10 cellular contexts compared by ENCODE assay signal in the genomic region with DNA sequence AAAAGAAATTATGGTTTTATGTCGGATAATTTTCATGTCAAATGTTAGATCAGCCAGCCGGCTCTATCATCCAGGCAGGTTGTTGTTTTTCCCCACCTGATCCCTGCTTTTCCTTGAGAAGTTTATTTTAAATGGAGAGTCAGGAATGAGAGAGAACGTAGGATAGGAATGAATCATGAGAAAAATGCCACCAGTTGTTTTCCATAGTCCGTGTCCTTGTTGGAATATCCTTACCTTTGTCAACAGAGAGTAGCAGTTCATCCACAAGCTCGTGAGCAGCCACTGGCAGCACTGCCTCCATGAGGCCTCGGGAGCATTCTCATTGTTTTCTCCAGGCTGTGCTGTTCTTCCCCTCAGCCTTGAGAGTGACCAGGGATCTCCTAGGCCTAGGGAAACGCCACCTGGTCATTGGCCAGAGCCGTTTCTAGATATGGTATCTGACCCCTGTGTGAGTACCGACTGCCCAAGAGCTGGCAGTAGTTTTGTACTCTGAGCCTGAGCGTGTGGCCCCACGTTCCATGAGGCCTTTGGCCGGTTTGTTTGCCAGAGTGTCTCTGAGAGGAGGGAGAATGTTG.
DNase-seq lines count a peak whose midpoint lies in the region; ATAC-seq and TF ChIP-seq lines count a peak whose summit lies in the region.
"Had no signal": no experiment of that assay in that cellular context is flagged by ENCODE, and none has a peak within 500 bp of the region (broad histone marks: within the 10 kb centered on the region; RNA-seq: fewer than 3 reads in every experiment).

No MANE protein-coding gene starts in this region.

- no peaks in the 10 kb centered on the region for H3K9me3 ChIP-seq in esophagus muscularis mucosa
- no peaks in the 10 kb centered on the region for H3K9me3 ChIP-seq in mucosa of descending colon
- H3K9me3 ChIP-seq in CD4-positive, alpha-beta T cell (ENCODE audit: control insufficient read depth, low read length), result no peaks in the 10 kb centered on the region

- no peaks in the 10 kb centered on the region for H3K9me3 Mint-ChIP-seq in type B pancreatic cell
- no peaks in the 10 kb centered on the region for H3K9me3 Mint-ChIP-seq in CD4-positive, alpha-beta T cell
- H3K9me3 Mint-ChIP-seq: T-cell had no signal

- ATAC-seq in mucosa of descending colon, result peak; percentile 15
- no peak for ATAC-seq in CD4-positive, alpha-beta T cell (ENCODE audit: poor library complexity)
- ATAC-seq: T-cell had no signal

- TF ChIP-seq POLR2A in esophagus muscularis mucosa (IDR thresholded peaks at IDR 0.05; ENCODE audit: low read depth), result no peak

- peaks cover 44% of the 10 kb centered on the region for H3K36me3 Mint-ChIP-seq in type B pancreatic cell
- no peaks in the 10 kb centered on the region for H3K36me3 Mint-ChIP-seq in CD4-positive, alpha-beta T cell (ENCODE audit: low read depth)

- DNase-seq in DMS153 (lab: John Stamatoyannopoulos, UW) (peak; percentile 34), DMS153 treated with DMSO at 0.1 percent for 48 hours (lab: John Stamatoyannopoulos, UW; ENCODE audit: unreplicated experiment) (no peak), esophagus muscularis mucosa (ENCODE audit: extremely low spot score) (no peak), mucosa of descending colon (no peak), type B pancreatic cell (ENCODE audit: extremely low spot score, unreplicated experiment) (no peak), NCI-H1092 treated with DMSO at 0.1 percent for 48 hours (lab: John Stamatoyannopoulos, UW) (no peak)
- DNase-seq in stimulated activated CD8-positive, alpha-beta memory T cell treated with anti-CD3 and anti-CD28 coated beads, Interleukin-4, amount 100 ng/mL, for 48 hours, result no peak
- DNase-seq in CD4-positive, alpha-beta T cell, result no peak
- DNase-seq: activated gamma-delta T cell, T-cell had no signal

- no peak for TF ChIP-seq EP300 in esophagus muscularis mucosa (IDR thresholded peaks at IDR 0.05)

- CTCF ChIA-PET in CD4-positive, alpha-beta T cell (lab: Charles Lee), result no interaction called here

- POLR2A ChIA-PET in CD4-positive, alpha-beta T cell (lab: Charles Lee), result no interaction called here

- intact Hi-C loops in esophagus muscularis mucosa (cut with DNase I) (no loop called here), mucosa of descending colon (cut with DNase I, micrococcal nuclease) (loop anchor here in 1 of 2 donors (10.0 kb wide), 1 partner anchor 239 kb away; no protein-coding TSS in a partner anchor)
- intact Hi-C loops in CD4-positive, alpha-beta T cell (cut with DNase I, micrococcal nuclease), result no loop called here

- peak overlapping the region; percentile 91 for H3K27ac Mint-ChIP-seq in type B pancreatic cell
- no peak overlapping the region for H3K27ac Mint-ChIP-seq in CD4-positive, alpha-beta T cell
- H3K27ac Mint-ChIP-seq: T-cell had no signal

- 48% methylated on average over 10 of the region's 12 CpGs for WGBS in esophagus muscularis mucosa

- peaks cover 67% of the 10 kb centered on the region for H3K4me1 Mint-ChIP-seq in type B pancreatic cell (ENCODE audit: unreplicated experiment)
- H3K4me1 Mint-ChIP-seq in CD4-positive, alpha-beta T cell (ENCODE audit: low read depth), result no peaks in the 10 kb centered on the region
- H3K4me1 Mint-ChIP-seq: T-cell had no signal

- peak overlapping the region; percentile 53 for H3K4me3 Mint-ChIP-seq in type B pancreatic cell
- H3K4me3 Mint-ChIP-seq in CD4-positive, alpha-beta T cell, result no peak overlapping the region
- H3K4me3 Mint-ChIP-seq: T-cell had no signal

- peaks cover 90 to 100% (median 100%) of the 10 kb centered on the region in 4 donors for H3K4me1 ChIP-seq in esophagus muscularis mucosa
- peaks cover 28% of the 10 kb centered on the region for H3K4me1 ChIP-seq in mucosa of descending colon (ENCODE audit: low read depth)

- H3K27me3 ChIP-seq in esophagus muscularis mucosa, result no peaks in the 10 kb centered on the region
- no peaks in the 10 kb centered on the region for H3K27me3 ChIP-seq in CD4-positive, alpha-beta T cell (ENCODE audit: control insufficient read depth, insufficient read depth, low read length)

- H3K27ac ChIP-seq in esophagus muscularis mucosa (replicated peaks in 1 of 4), result peak overlapping the region; percentile 78 to 99 (median 88)
- no peak overlapping the region for H3K27ac ChIP-seq in CD4-positive, alpha-beta T cell (ENCODE audit: low read depth, low read length)

- H3K4me3 ChIP-seq in esophagus muscularis mucosa (peak overlapping the region; percentile 10 to 22 (median 18)), mucosa of descending colon (no peak overlapping the region)

- TF ChIP-seq CTCF in esophagus muscularis mucosa (IDR thresholded peaks at IDR 0.05) (no peak), mucosa of descending colon (IDR thresholded peaks at IDR 0.05) (no peak), type B pancreatic cell (conservative IDR thresholded peaks at IDR 0.05) (no peak)
- no peak for TF ChIP-seq CTCF in CD4-positive, alpha-beta T cell (IDR thresholded peaks at IDR 0.05)

- H3K27me3 Mint-ChIP-seq in type B pancreatic cell, result no peaks in the 10 kb centered on the region
- H3K27me3 Mint-ChIP-seq in CD4-positive, alpha-beta T cell, result no peaks in the 10 kb centered on the region
- H3K27me3 Mint-ChIP-seq: T-cell had no signal

- H3K36me3 ChIP-seq in esophagus muscularis mucosa (peaks cover 9 to 38% (median 29%) of the 10 kb centered on the region in 4 donors), mucosa of descending colon (ENCODE audit: low read depth) (no peaks in the 10 kb centered on the region)
